Comparison of ENCODE assay signal across 9 cellular contexts in genomic region chr15:70447927-70448698, GRCh38.
DNase-seq lines count a peak whose midpoint lies in the region; TF ChIP-seq lines count a peak whose summit lies in the region.
"Had no signal": no experiment of that assay in that cellular context is flagged by ENCODE, and none has a peak within 500 bp of the region (broad histone marks: within the 10 kb centered on the region; RNA-seq: fewer than 3 reads in every experiment).

No MANE protein-coding gene starts in this region.

- peak overlapping the region; percentile 4 for H2AFZ ChIP-seq in SU-DHL-6 (ENCODE audit: low read depth, low read length, severe bottlenecking)

- H3K27me3 ChIP-seq in HAP-1 (ENCODE audit: low read depth) (peaks cover 30% of the 10 kb centered on the region), SU-DHL-6 (ENCODE audit: low read length) (no peaks in the 10 kb centered on the region)

- TF ChIP-seq CTCF in SU-DHL-6 (IDR thresholded peaks at IDR 0.05; ENCODE audit: insufficient read depth, low read length, poor library complexity, severe bottlenecking): no peak
- TF ChIP-seq CTCF in GM10248 (IDR thresholded peaks at IDR 0.05; ENCODE audit: control extremely low read depth, extremely low read depth, low read depth, missing control alignments): no peak

- POLR2A ChIA-PET in GM10248 (lab: Yijun Ruan, JAX): no interaction called here

- no peaks in the 10 kb centered on the region for H3K36me3 ChIP-seq in HAP-1 (replicated peaks)
- no peaks in the 10 kb centered on the region for H3K36me3 ChIP-seq in SU-DHL-6 (ENCODE audit: low read length)

- H4K20me1 ChIP-seq in SU-DHL-6 (ENCODE audit: low read depth, low read length): no peaks in the 10 kb centered on the region

- no peaks in the 10 kb centered on the region for H3K4me1 ChIP-seq in HAP-1

- 0 out of 2 replicates have a peak, but pooled peaks cover 8% of the 10 kb centered on the region for H3F3A ChIP-seq in SU-DHL-6 (ENCODE audit: insufficient read depth)

- CTCF ChIA-PET in GM10248 (lab: Yijun Ruan, JAX): interaction anchor here (1.4 to 3.1 kb wide), 3 partner anchors 12 to 21 kb away, joined by 3 to 12 read pairs (median 7); no protein-coding TSS in a partner anchor

- H3K9me3 ChIP-seq in HAP-1 (no peaks in the 10 kb centered on the region), SU-DHL-6 (ENCODE audit: insufficient read depth, low read length) (no peaks in the 10 kb centered on the region)

- DNase-seq in HAP-1 (ENCODE audit: low spot score in 2 of 2): peak; percentile 50 to 77
- peak; percentile 16 for DNase-seq in central memory CD4-positive, alpha-beta T cell
- peak; percentile 36 to 46 for DNase-seq in stimulated activated CD4-positive, alpha-beta T cell treated with anti-CD3 and anti-CD28 coated beads, Interleukin-2, amount 100 ng/mL, for 24 hours
- DNase-seq in RKO (ENCODE audit: low spot score): no peak
- DNase-seq in NCI-H510A treated with DMSO at 0.1 percent for 48 hours (lab: John Stamatoyannopoulos, UW): no peak
- no peak for DNase-seq in GM10248 (ENCODE audit: extremely low spot score)
- DNase-seq in NCI-H524 treated with DMSO at 0.1 percent for 48 hours (lab: John Stamatoyannopoulos, UW): no peak
- DNase-seq: NCI-H146 had no signal

- no peak overlapping the region for H3K4me3 ChIP-seq in HAP-1
- H3K4me3 ChIP-seq in SU-DHL-6 (ENCODE audit: insufficient read depth, low read length, poor library complexity, severe bottlenecking): no peak overlapping the region

- H3K9me2 ChIP-seq in SU-DHL-6 (replicated peaks; ENCODE audit: insufficient read depth, low read length): no peaks in the 10 kb centered on the region

- peak overlapping the region; percentile 58 for H3K27ac ChIP-seq in SU-DHL-6 (ENCODE audit: low read depth, low read length)

- peak overlapping the region; percentile 44 for H3K9ac ChIP-seq in SU-DHL-6 (ENCODE audit: low read length)

- no peaks in the 10 kb centered on the region for H3K79me2 ChIP-seq in SU-DHL-6 (ENCODE audit: insufficient read depth, low read length)

- peak overlapping the region; percentile 50 for H3K4me2 ChIP-seq in SU-DHL-6 (ENCODE audit: low read depth, low read length, poor library complexity, severe bottlenecking)

- in situ Hi-C loops in HAP-1 (cut with MboI; ENCODE audit: low sequenced_read_pairs): no loop called here

Comparison
In these comparisons a context has a peak if more than half of its experiments do, and no peak if none do; other contexts are left out.
1. DNase-seq: peak in HAP-1 (2 of 2), central memory CD4-positive, alpha-beta T cell (single experiment) and stimulated activated CD4-positive, alpha-beta T cell treated with anti-CD3 and anti-CD28 coated beads, Interleukin-2, amount 100 ng/mL, for 24 hours (2 of 2); none in RKO (single experiment), NCI-H510A treated with DMSO at 0.1 percent for 48 hours (single experiment), GM10248 (single experiment) and NCI-H524 treated with DMSO at 0.1 percent for 48 hours (single experiment).